23 cellular contexts compared by ENCODE assay signal in the genomic region with DNA sequence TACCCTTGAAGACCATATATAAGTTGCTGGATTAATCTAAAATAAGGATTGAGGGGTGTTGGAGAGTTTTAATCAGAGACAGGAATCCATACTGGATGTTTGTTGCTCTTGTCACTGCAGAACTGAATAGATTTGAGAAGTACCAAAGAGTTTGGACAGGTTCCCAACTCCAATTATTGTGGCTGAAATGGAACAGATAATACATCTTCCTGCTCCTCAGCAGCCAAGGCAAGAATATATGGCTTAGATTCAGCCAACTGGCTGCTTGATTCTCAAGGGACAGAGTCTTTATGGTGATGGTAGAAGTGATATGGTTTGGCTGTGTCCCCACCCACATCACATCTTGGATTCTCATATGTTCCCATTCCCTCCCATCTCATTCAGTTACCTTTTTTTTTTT.
DNase-seq lines count a peak whose midpoint lies in the region; ATAC-seq and TF ChIP-seq lines count a peak whose summit lies in the region.
"Had no signal": no experiment of that assay in that cellular context is flagged by ENCODE, and none has a peak within 500 bp of the region (broad histone marks: within the 10 kb centered on the region; RNA-seq: fewer than 3 reads in every experiment).

No MANE protein-coding gene starts in this region.

- H3K27ac ChIP-seq in A673 (ENCODE audit: low read depth, low read length, poor library complexity, severe bottlenecking), result no peak overlapping the region
- H3K27ac ChIP-seq in dorsolateral prefrontal cortex, result peak overlapping the region; percentile 77 to 99 (median 95)
- H3K27ac ChIP-seq: A549, C4-2B, HL-60, RWPE1 had no signal

- TF ChIP-seq CTCF in A673 (conservative IDR thresholded peaks at IDR 0.05; ENCODE audit: low read depth, low read length) (no peak), dorsolateral prefrontal cortex (IDR thresholded peaks at IDR 0.05 in 54 of 56, conservative IDR thresholded peaks at IDR 0.05 in 2 of 56; ENCODE audit: low read depth in 1 of 56, partially characterized antibody in 56 of 56) (no peak)

- no peak overlapping the region for H3K4me3 ChIP-seq in A673 (ENCODE audit: low read depth, low read length, poor library complexity, severe bottlenecking)
- H3K4me3 ChIP-seq in dorsolateral prefrontal cortex, result peak overlapping the region in 1 of 59 donors; percentile 34
- H3K4me3 ChIP-seq: A549 had no signal

- H3K4me1 ChIP-seq in A673 (ENCODE audit: insufficient read depth, low read length, poor library complexity, severe bottlenecking), result no peaks in the 10 kb centered on the region
- H3K4me1 ChIP-seq: A549, Caco-2 had no signal

- POLR2A ChIA-PET in A673 (lab: Charles Lee; ENCODE audit: low non-redundant PET), result no interaction called here

- CTCF ChIA-PET in A673 (lab: Charles Lee), result no interaction called here

- H3K9me3 ChIP-seq in A673 (ENCODE audit: low read depth, low read length, poor library complexity, severe bottlenecking), result no peaks in the 10 kb centered on the region
- H3K9me3 ChIP-seq: A549, Caco-2 had no signal

- DNase-seq in A673 (ENCODE audit: low spot score) (peak; percentile 49), NCI-H446 (lab: John Stamatoyannopoulos, UW) (peak; percentile 49 to 71), dorsolateral prefrontal cortex (no peak), medulla oblongata (ENCODE audit: extremely low spot score) (peak; percentile 28), NCI-H82 treated with DMSO at 0.1 percent for 48 hours (lab: John Stamatoyannopoulos, UW; ENCODE audit: unreplicated experiment) (no peak), NOMO-1 treated with DMSO at 0.1 percent for 48 hours (lab: John Stamatoyannopoulos, UW; ENCODE audit: unreplicated experiment) (no peak)
- DNase-seq: Caco-2; CD8-positive, alpha-beta T cell; DMS79 treated with DMSO at 0.1 percent for 48 hours; GF-D8; NCI-H1048; NCI-H1436 treated with DMSO at 0.1 percent for 48 hours; NCI-H187 treated with DMSO at 0.1 percent for 48 hours; NCI-H526 treated with DMSO at 0.1 percent for 48 hours; SHP77; SW 1271 had no signal

- ATAC-seq in GM19463 (IDR thresholded peaks at IDR 0.05; ENCODE audit: unreplicated experiment), result no peak
- ATAC-seq in HG03457 (IDR thresholded peaks at IDR 0.05; ENCODE audit: unreplicated experiment), result no peak
- ATAC-seq: A549; CD8-positive, alpha-beta T cell; Panc1 had no signal

- intact Hi-C loops in A673 (cut with micrococcal nuclease; ENCODE audit: unreplicated experiment), result no loop called here
- intact Hi-C loops in dorsolateral prefrontal cortex (cut with DNase I), result loop anchor here in 1 of 2 donors (10.0 kb wide), 1 partner anchor 188 kb away; no protein-coding TSS in a partner anchor

- H3K36me3 ChIP-seq in A673 (ENCODE audit: insufficient read depth, low read length, poor library complexity, severe bottlenecking), result no peaks in the 10 kb centered on the region

- no TSS peak for BruUV-seq in A673 (replicated peaks; lab: Mats Ljungman, UMichigan)

- no peaks in the 10 kb centered on the region for H3K27me3 ChIP-seq in A673 (replicated peaks; ENCODE audit: insufficient read depth, low read depth, low read length, poor library complexity)
- H3K27me3 ChIP-seq in dorsolateral prefrontal cortex, result no peaks in the 10 kb centered on the region

Comparison
In these comparisons a context has a peak if more than half of its experiments do, and no peak if none do; other contexts are left out.
1. DNase-seq: peak in A673 (single experiment), NCI-H446 (2 of 2) and medulla oblongata (single experiment); none in dorsolateral prefrontal cortex (0 of 10), NCI-H82 treated with DMSO at 0.1 percent for 48 hours (single experiment) and NOMO-1 treated with DMSO at 0.1 percent for 48 hours (single experiment).